Comparison of ENCODE assay signal across 8 cellular contexts in genomic region chr2:50746526-50746925, GRCh38.
DNase-seq lines count a peak whose midpoint lies in the region; ATAC-seq and TF ChIP-seq lines count a peak whose summit lies in the region.

No MANE protein-coding gene starts in this region.

- no peaks in the 10 kb centered on the region for H3K9me3 Mint-ChIP-seq in type B pancreatic cell
- peaks cover 0 to 19% (median 5%) of the 10 kb centered on the region in 9 donors for H3K9me3 Mint-ChIP-seq in naive thymus-derived CD8-positive, alpha-beta T cell

- POLR2A ChIA-PET in naive thymus-derived CD8-positive, alpha-beta T cell (lab: Charles Lee) = no interaction called here

- H3K36me3 Mint-ChIP-seq in type B pancreatic cell = no peaks in the 10 kb centered on the region
- H3K36me3 Mint-ChIP-seq in naive thymus-derived CD8-positive, alpha-beta T cell = no peaks in the 10 kb centered on the region

- H3K27ac Mint-ChIP-seq in type B pancreatic cell = no peak overlapping the region
- H3K27ac Mint-ChIP-seq in naive thymus-derived CD8-positive, alpha-beta T cell = no peak overlapping the region

- no peak overlapping the region for H3K4me3 Mint-ChIP-seq in type B pancreatic cell
- no peak overlapping the region for H3K4me3 Mint-ChIP-seq in naive thymus-derived CD8-positive, alpha-beta T cell

- DNase-seq in COLO668 (lab: John Stamatoyannopoulos, UW; ENCODE audit: unreplicated experiment) = peak; percentile 36
- no peak for DNase-seq in LNCaP clone FGC (ENCODE audit: low read depth)
- peak; percentile 48 for DNase-seq in choroid plexus epithelial cell (ENCODE audit: low read depth)
- no peak for DNase-seq in type B pancreatic cell (ENCODE audit: extremely low spot score, unreplicated experiment)
- DNase-seq in NCI-H1105 (lab: John Stamatoyannopoulos, UW) = no peak
- no peak for DNase-seq in midbrain (lab: John Stamatoyannopoulos, UW)
- DNase-seq in naive thymus-derived CD8-positive, alpha-beta T cell = no peak

- H3K4me1 Mint-ChIP-seq in type B pancreatic cell (ENCODE audit: unreplicated experiment) = no peaks in the 10 kb centered on the region
- H3K4me1 Mint-ChIP-seq in naive thymus-derived CD8-positive, alpha-beta T cell = no peaks in the 10 kb centered on the region

- no peaks in the 10 kb centered on the region for H3K27me3 Mint-ChIP-seq in type B pancreatic cell
- no peaks in the 10 kb centered on the region for H3K27me3 Mint-ChIP-seq in naive thymus-derived CD8-positive, alpha-beta T cell

- peak; percentile 68 for ATAC-seq in GM18909 (IDR thresholded peaks at IDR 0.05; ENCODE audit: poor library complexity, unreplicated experiment)
- ATAC-seq in naive thymus-derived CD8-positive, alpha-beta T cell = no peak

- peak; percentile 48 for TF ChIP-seq CTCF in LNCaP clone FGC (IDR thresholded peaks at IDR 0.05; ENCODE audit: control insufficient read depth, extremely low read depth, insufficient read depth)
- TF ChIP-seq CTCF in choroid plexus epithelial cell (conservative IDR thresholded peaks at IDR 0.05; ENCODE audit: low read depth, low read length) = peak; percentile 83
- peak; percentile 74 for TF ChIP-seq CTCF in type B pancreatic cell (conservative IDR thresholded peaks at IDR 0.05)

- H3K4me3 ChIP-seq in LNCaP clone FGC (ENCODE audit: low read depth, low read length) (no peak overlapping the region), choroid plexus epithelial cell (ENCODE audit: low read depth, low read length) (no peak overlapping the region)

Comparison
In these comparisons a context has a peak if more than half of its experiments do, and no peak if none do; other contexts are left out.
1. DNase-seq: peak in COLO668 (single experiment) and choroid plexus epithelial cell (single experiment); none in LNCaP clone FGC (single experiment), type B pancreatic cell (single experiment), NCI-H1105 (single experiment), midbrain (single experiment) and naive thymus-derived CD8-positive, alpha-beta T cell (0 of 10).
2. Peak in every context shown above with its lines, with median percentiles within 50 percentile points of each other: CTCF ChIP-seq.